ENCODE assay signal across 9 cellular contexts in genomic region chr19:19409235-19410030, GRCh38. TPM values are rescaled to one million over a fixed set of nuclear protein-coding genes. Genes with fewer than 3 reads are reported as not detected.
DNase-seq lines count a peak whose midpoint lies in the region; ATAC-seq and TF ChIP-seq lines count a peak whose summit lies in the region.
"Had no signal": no experiment of that assay in that cellular context is flagged by ENCODE, and none has a peak within 500 bp of the region (broad histone marks: within the 10 kb centered on the region; RNA-seq: fewer than 3 reads in every experiment).

No MANE protein-coding gene starts in this region.

- H3K36me3 ChIP-seq in DOHH2 (ENCODE audit: control insufficient read depth, low read length) (peaks cover 46% of the 10 kb centered on the region), Loucy (ENCODE audit: insufficient read depth, low read length) (peaks cover 6% of the 10 kb centered on the region; the same call in 1 of the 2 replicates)

- peaks cover 95% of the 10 kb centered on the region for H3K79me2 ChIP-seq in DOHH2 (ENCODE audit: control insufficient read depth, low read length)
- H3K79me2 ChIP-seq in Loucy (ENCODE audit: insufficient read depth, low read length), result peaks cover 94% of the 10 kb centered on the region

- peak overlapping the region; percentile 11 for H3K9ac ChIP-seq in Loucy (ENCODE audit: low read depth, low read length, poor library complexity, severe bottlenecking)

- H3K4me1 ChIP-seq in DOHH2 (ENCODE audit: control insufficient read depth, low read length), result peaks cover 45% of the 10 kb centered on the region
- peaks cover 43% of the 10 kb centered on the region for H3K4me1 ChIP-seq in Loucy (ENCODE audit: insufficient read depth, low read length, poor library complexity, severe bottlenecking)

- H3K4me3 Mint-ChIP-seq in brain (peak overlapping the region in 3 of 5 experiments; percentile 3 to 49 (median 10)), progenitor cell of endocrine pancreas (ENCODE audit: low read depth) (no peak overlapping the region)

- peak overlapping the region in 3 of 5 experiments; percentile 11 to 40 (median 16) for H3K27ac Mint-ChIP-seq in brain
- H3K27ac Mint-ChIP-seq in progenitor cell of endocrine pancreas, result peak overlapping the region; percentile 36

- H3K4me1 Mint-ChIP-seq in brain (peaks cover 57% of the 10 kb centered on the region), progenitor cell of endocrine pancreas (ENCODE audit: low read depth) (peaks cover 32% of the 10 kb centered on the region)

- no peak for ATAC-seq in left lobe of liver
- ATAC-seq: body of pancreas had no signal

- no peak overlapping the region for H3K27ac ChIP-seq in DOHH2 (ENCODE audit: low read depth, low read length)
- H3K27ac ChIP-seq: body of pancreas had no signal

- TF ChIP-seq CTCF in DOHH2 (IDR thresholded peaks at IDR 0.05; ENCODE audit: low read depth, low read length, poor library complexity, severe bottlenecking), result no peak
- no peak for TF ChIP-seq CTCF in Loucy (conservative IDR thresholded peaks at IDR 0.05; ENCODE audit: low read length)
- no peak for TF ChIP-seq CTCF in brain (conservative IDR thresholded peaks at IDR 0.05)
- no peak for TF ChIP-seq CTCF in progenitor cell of endocrine pancreas (IDR thresholded peaks at IDR 0.05; ENCODE audit: unreplicated experiment)

- H3K27me3 ChIP-seq in DOHH2 (ENCODE audit: control insufficient read depth, low read length), result no peaks in the 10 kb centered on the region
- no peaks in the 10 kb centered on the region for H3K27me3 ChIP-seq in Loucy (ENCODE audit: insufficient read depth, low read length, poor library complexity, severe bottlenecking)
- H3K27me3 ChIP-seq: body of pancreas had no signal

- H3K9me2 ChIP-seq in DOHH2 (replicated peaks; ENCODE audit: control insufficient read depth, low read length) (no peaks in the 10 kb centered on the region), Loucy (replicated peaks; ENCODE audit: low read depth, low read length) (no peaks in the 10 kb centered on the region)

- H3K9me3 Mint-ChIP-seq in brain, result no peaks in the 10 kb centered on the region
- H3K9me3 Mint-ChIP-seq in progenitor cell of endocrine pancreas (ENCODE audit: low read depth), result no peaks in the 10 kb centered on the region

- DNase-seq in progenitor cell of endocrine pancreas (ENCODE audit: low spot score, unreplicated experiment) (no peak), left lobe of liver (ENCODE audit: low spot score) (no peak), NCI-H2029 (lab: John Stamatoyannopoulos, UW) (no peak)
- DNase-seq in effector CD4-positive, alpha-beta T cell, result no peak
- DNase-seq: body of pancreas; stimulated activated CD8-positive, alpha-beta memory T cell treated with anti-CD3 and anti-CD28 coated beads, Interleukin-4, amount 100 ng/mL, for 48 hours had no signal

- H3K27me3 Mint-ChIP-seq in brain, result peaks cover 5% of the 10 kb centered on the region
- no peaks in the 10 kb centered on the region for H3K27me3 Mint-ChIP-seq in progenitor cell of endocrine pancreas

- 0 out of 2 replicates have a peak overlapping the region, but pooled peaks have one; percentile 3 for H3K4me3 ChIP-seq in DOHH2 (ENCODE audit: low read length)
- peak overlapping the region; percentile 12 for H3K4me3 ChIP-seq in Loucy (ENCODE audit: low read length, poor library complexity, severe bottlenecking)
- H3K4me3 ChIP-seq: body of pancreas had no signal

- H3K36me3 Mint-ChIP-seq in brain, result peaks cover 26% of the 10 kb centered on the region
- no peaks in the 10 kb centered on the region for H3K36me3 Mint-ChIP-seq in progenitor cell of endocrine pancreas (ENCODE audit: insufficient read depth)

- H3K4me2 ChIP-seq in DOHH2 (ENCODE audit: low read length), result peak overlapping the region; percentile 96
- H3K4me2 ChIP-seq in Loucy (ENCODE audit: low read depth, low read length, poor library complexity, severe bottlenecking), result peak overlapping the region; percentile 90

- peaks cover 47% of the 10 kb centered on the region for H4K20me1 ChIP-seq in DOHH2 (ENCODE audit: control insufficient read depth, insufficient read depth, low read depth, low read length)
- H4K20me1 ChIP-seq in Loucy (ENCODE audit: insufficient read depth, low read length, poor library complexity, severe bottlenecking), result peaks cover 79% of the 10 kb centered on the region

- H3F3A ChIP-seq in DOHH2 (ENCODE audit: control insufficient read depth, insufficient read depth) (peaks cover 5% of the 10 kb centered on the region), Loucy (ENCODE audit: low read depth) (peaks cover 7% of the 10 kb centered on the region; the same call in 1 of the 2 replicates)

- H3K9me3 ChIP-seq in DOHH2 (ENCODE audit: control insufficient read depth, insufficient read depth, low read length), result no peaks in the 10 kb centered on the region
- no peaks in the 10 kb centered on the region for H3K9me3 ChIP-seq in Loucy (ENCODE audit: insufficient read depth, low read depth, low read length)
- H3K9me3 ChIP-seq: body of pancreas had no signal

- H2AFZ ChIP-seq in Loucy (ENCODE audit: low read length), result no peak overlapping the region

RNA-seq across cellular contexts. Expression of gene GATAD2A, which starts 4.0 kb away (rescaled TPM):
- polyA plus RNA-seq in brain (ENCODE audit: insufficient read depth, low read depth, low replicate concordance), result 40.0 TPM
- total RNA-seq in progenitor cell of endocrine pancreas (91.0 and 98.7 TPM in 2 replicates), left lobe of liver (36.1 TPM)
